ENCODE assay signal across 22 cellular contexts in the genomic region with DNA sequence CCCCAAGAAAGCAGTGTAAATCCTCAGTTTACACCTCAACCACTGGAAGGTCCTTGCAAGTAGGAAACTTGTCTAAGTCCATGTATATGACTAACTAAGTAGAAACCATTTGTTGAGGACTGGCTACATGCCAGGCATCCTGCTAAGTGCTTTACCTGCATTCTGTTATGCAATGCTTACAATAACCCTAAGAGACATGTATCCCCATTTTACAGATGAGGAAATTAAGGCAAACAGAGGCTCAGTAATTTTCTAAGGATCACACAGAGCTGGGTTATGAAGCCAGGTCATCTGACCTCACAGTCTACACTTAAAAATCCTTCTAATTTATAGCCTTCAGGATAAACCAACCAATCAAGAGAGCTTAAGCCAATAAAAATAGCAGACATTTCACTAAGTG. TPM values are rescaled to one million over a fixed set of nuclear protein-coding genes. Genes with fewer than 3 reads are reported as not detected.
A peak's percentile ranks its signal among the peaks of the same experiment; 100 is the strongest.
DNase-seq lines count a peak whose midpoint lies in the region; ATAC-seq, FAIRE-seq and TF ChIP-seq lines count a peak whose summit lies in the region.
"Had no signal": no experiment of that assay in that cellular context is flagged by ENCODE, and none has a peak within 500 bp of the region (broad histone marks: within the 10 kb centered on the region; RNA-seq: fewer than 3 reads in every experiment).

No MANE protein-coding gene starts in this region.

- no peak overlapping the region for H3K4me3 ChIP-seq in HepG2 (replicated peaks in 1 of 3; ENCODE audit: insufficient read depth in 1 of 3, low read depth in 2 of 3, low read length in 3 of 3)
- no peak overlapping the region for H3K4me3 ChIP-seq in right lobe of liver
- peak overlapping the region; percentile 92 for H3K4me3 ChIP-seq in OCI-LY1 (ENCODE audit: low read depth, low read length, poor library complexity, severe bottlenecking)
- H3K4me3 ChIP-seq in bronchial epithelial cell (ENCODE audit: low read depth, low read length) = no peak overlapping the region

- H3K79me2 ChIP-seq in HepG2 (ENCODE audit: insufficient read depth, low read length) = peaks cover 13% of the 10 kb centered on the region
- H3K79me2 ChIP-seq in OCI-LY1 (ENCODE audit: insufficient read depth, low read length) = peaks cover 16% of the 10 kb centered on the region

- H3K4me1 ChIP-seq in HepG2 (ENCODE audit: insufficient read depth, low read length) (peaks cover 42% of the 10 kb centered on the region), right lobe of liver (peaks cover 0 to 21% (median 0%) of the 10 kb centered on the region in 4 donors), OCI-LY1 (ENCODE audit: insufficient read depth, low read length, severe bottlenecking) (peaks cover 22% of the 10 kb centered on the region)

- intact Hi-C loops in HepG2 (cut with micrococcal nuclease; ENCODE audit: unreplicated experiment) = no loop called here
- intact Hi-C loops in right lobe of liver (cut with DNase I) = loop anchor here (5.0 to 10.0 kb wide), 3 partner anchors 37 to 187 kb away; no protein-coding TSS in a partner anchor

- TF ChIP-seq RAD21 in HepG2 (CRISPR knock-in tag; IDR thresholded peaks at IDR 0.05) = no peak

- H4K20me1 ChIP-seq in HepG2 (ENCODE audit: insufficient read depth, low read length) (no peaks in the 10 kb centered on the region), OCI-LY1 (ENCODE audit: insufficient read depth, low read length) (no peaks in the 10 kb centered on the region)

- no peak for TF ChIP-seq EP300 in HepG2 (IDR thresholded peaks at IDR 0.05; ENCODE audit: low read depth in 2 of 2, low read length in 2 of 2)
- TF ChIP-seq EP300 in HepG2 (CRISPR knock-in tag; IDR thresholded peaks at IDR 0.05; ENCODE audit: borderline replicate concordance) = no peak

- peak overlapping the region; percentile 23 to 72 for H3K27ac Mint-ChIP-seq in stimulated activated naive CD8-positive, alpha-beta T cell treated with anti-CD3 and anti-CD28 coated beads, Interleukin-15, amount 100 ng/mL, for 72 hours

- H3K9me3 ChIP-seq in HepG2 (ENCODE audit: low read length) (no peaks in the 10 kb centered on the region), right lobe of liver (no peaks in the 10 kb centered on the region), OCI-LY1 (ENCODE audit: low read length) (no peaks in the 10 kb centered on the region)
- H3K9me3 ChIP-seq: lower lobe of right lung had no signal

- ATAC-seq in HepG2 (no peak), right lobe of liver (no peak), HG03520 (IDR thresholded peaks at IDR 0.05; ENCODE audit: unreplicated experiment) (no peak)
- ATAC-seq in stimulated activated naive CD8-positive, alpha-beta T cell treated with anti-CD3 and anti-CD28 coated beads, Interleukin-15, amount 100 ng/mL, for 72 hours = no peak
- ATAC-seq: activated CD4-positive, CD25-positive, alpha-beta regulatory T cell treated with anti-CD3 and anti-CD28 coated beads, Interleukin-2, amount 50 U/mL, for 24 hours; lower lobe of right lung; naive thymus-derived CD8-positive, alpha-beta T cell had no signal

- DNase-seq in HepG2 (ENCODE audit: low spot score) = no peak
- no peak for DNase-seq in right lobe of liver
- peak; percentile 33 for DNase-seq in bronchial epithelial cell (ENCODE audit: low read depth)
- no peak for DNase-seq in stimulated activated naive CD8-positive, alpha-beta T cell treated with anti-CD3 and anti-CD28 coated beads, Interleukin-15, amount 100 ng/mL, for 72 hours
- no peak for DNase-seq in AG08396 (ENCODE audit: low spot score)
- DNase-seq in DMS153 (lab: John Stamatoyannopoulos, UW) = no peak
- DNase-seq: DMS79 treated with DMSO at 0.1 percent for 48 hours; lower lobe of right lung; naive thymus-derived CD8-positive, alpha-beta T cell; NCI-H2081 treated with DMSO at 0.1 percent for 48 hours; NCI-H524 treated with DMSO at 0.1 percent for 48 hours; retina had no signal

- peaks cover 0 to 5% of the 10 kb centered on the region in 2 experiments; a peak in 1 of 5 replicates for H3K27me3 ChIP-seq in HepG2 (ENCODE audit: control insufficient read depth in 1 of 2, insufficient read depth in 2 of 2, low read length in 2 of 2)
- no peaks in the 10 kb centered on the region for H3K27me3 ChIP-seq in right lobe of liver
- H3K27me3 ChIP-seq in OCI-LY1 (ENCODE audit: insufficient read depth, low read length) = no peaks in the 10 kb centered on the region
- H3K27me3 ChIP-seq in bronchial epithelial cell (ENCODE audit: control insufficient read depth, insufficient read depth, low read length) = no peaks in the 10 kb centered on the region

- no peaks in the 10 kb centered on the region for H3K9me2 ChIP-seq in OCI-LY1 (ENCODE audit: low read depth, low read length)

- POLR2A ChIA-PET in HepG2 (lab: Yijun Ruan, JAX) = interaction anchor here (1.4 to 5.2 kb wide), 2 partner anchors 14 to 36 kb away, joined by 6 to 42 read pairs; a partner anchor contains a TSS

- peak overlapping the region in 1 of 2 donors; percentile 97 for H3K4me3 Mint-ChIP-seq in stimulated activated naive CD8-positive, alpha-beta T cell treated with anti-CD3 and anti-CD28 coated beads, Interleukin-15, amount 100 ng/mL, for 72 hours

- TF ChIP-seq CTCF in HepG2 (CRISPR knock-in tag; IDR thresholded peaks at IDR 0.05) = no peak
- TF ChIP-seq CTCF in right lobe of liver (IDR thresholded peaks at IDR 0.05) = no peak
- TF ChIP-seq CTCF in OCI-LY1 (IDR thresholded peaks at IDR 0.05; ENCODE audit: low read length) = no peak
- TF ChIP-seq CTCF in bronchial epithelial cell (IDR thresholded peaks at IDR 0.05; ENCODE audit: insufficient read depth, low read length, severe bottlenecking) = no peak

- H3K4me2 ChIP-seq in HepG2 (ENCODE audit: low read depth, low read length) (no peak overlapping the region; the same call in 1 of the 2 replicates), OCI-LY1 (ENCODE audit: low read length) (peak overlapping the region; percentile 88)

- FAIRE-seq in HepG2 (lab: Jason Lieb, UNC) (no peak), bronchial epithelial cell (lab: Jason Lieb, UNC) (no peak)
- FAIRE-seq: astrocyte had no signal

- H3F3A ChIP-seq in OCI-LY1 (ENCODE audit: insufficient read depth, low read length) = no peaks in the 10 kb centered on the region; the same call in 1 of the 2 replicates

- CTCF ChIA-PET in HepG2 (lab: Yijun Ruan, JAX; ENCODE audit: low intra/inter-chr PET ratio, low total read pairs) = interaction anchor here (0.9 kb wide), 1 partner anchor 72 kb away, joined by 3 read pairs; no protein-coding TSS in a partner anchor

- peaks cover 0 to 5% of the 10 kb centered on the region in 2 experiments; a peak in 1 of 5 replicates for H3K36me3 ChIP-seq in HepG2 (replicated peaks in 1 of 2; ENCODE audit: control insufficient read depth in 1 of 2, insufficient read depth in 2 of 2, low read length in 2 of 2)
- H3K36me3 ChIP-seq in right lobe of liver = peaks cover 0 to 8% (median 0%) of the 10 kb centered on the region in 4 donors
- H3K36me3 ChIP-seq in OCI-LY1 (ENCODE audit: insufficient read depth, low read length) = peaks cover 35% of the 10 kb centered on the region
- H3K36me3 ChIP-seq in bronchial epithelial cell (ENCODE audit: control insufficient read depth, insufficient read depth, low read length) = peaks cover 2% of the 10 kb centered on the region

- H3K9me3 Mint-ChIP-seq in stimulated activated naive CD8-positive, alpha-beta T cell treated with anti-CD3 and anti-CD28 coated beads, Interleukin-15, amount 100 ng/mL, for 72 hours = no peaks in the 10 kb centered on the region
- H3K9me3 Mint-ChIP-seq: dendritic cell treated with granulocyte-macrophage colony-stimulating factor and Interleukin-4, amounts not matched to agents 40 ng/mL and 50 ng/mL, for 4 days; naive thymus-derived CD8-positive, alpha-beta T cell had no signal

- no peak overlapping the region for H3K9ac ChIP-seq in HepG2 (ENCODE audit: insufficient read depth, low read depth, low read length)
- H3K9ac ChIP-seq in OCI-LY1 (ENCODE audit: low read length) = peak overlapping the region; percentile 97

- H3K4me1 Mint-ChIP-seq in stimulated activated naive CD8-positive, alpha-beta T cell treated with anti-CD3 and anti-CD28 coated beads, Interleukin-15, amount 100 ng/mL, for 72 hours = peaks cover 49% of the 10 kb centered on the region

- H2AFZ ChIP-seq in HepG2 (ENCODE audit: low read length) (no peak overlapping the region), OCI-LY1 (ENCODE audit: low read length) (no peak overlapping the region)

- BruUV-seq in HepG2 (replicated peaks; lab: Mats Ljungman, UMichigan) = no TSS peak

- no peaks in the 10 kb centered on the region for H3K27me3 Mint-ChIP-seq in stimulated activated naive CD8-positive, alpha-beta T cell treated with anti-CD3 and anti-CD28 coated beads, Interleukin-15, amount 100 ng/mL, for 72 hours
- H3K27me3 Mint-ChIP-seq: dendritic cell treated with granulocyte-macrophage colony-stimulating factor and Interleukin-4, amounts not matched to agents 40 ng/mL and 50 ng/mL, for 4 days; naive thymus-derived CD8-positive, alpha-beta T cell had no signal

- TF ChIP-seq POLR2A in HepG2 (IDR thresholded peaks at IDR 0.05; ENCODE audit: insufficient read depth in 1 of 2, low read depth in 2 of 2, low read length in 2 of 2) (no peak), right lobe of liver (IDR thresholded peaks at IDR 0.05) (no peak)

- H3K27ac ChIP-seq in HepG2 (ENCODE audit: extremely low read length, insufficient read depth, low read length) (no peak overlapping the region), right lobe of liver (no peak overlapping the region), OCI-LY1 (ENCODE audit: low read depth, low read length, poor library complexity, severe bottlenecking) (no peak overlapping the region)

- in situ Hi-C loops in HepG2 (cut with HindIII; ENCODE audit: extremely low pct_ligation_motif_present, low pct_unique_long_range_greater_than_20kb) = loop anchor here (5.0 kb wide), 1 partner anchor 37 kb away; no protein-coding TSS in a partner anchor

RNA-seq across cellular contexts. Expression of a gene that starts 1.5 kb away (rescaled TPM):
- 82.2 and 103 TPM in 2 replicates for total RNA-seq in HepG2 (2016; rRNA removed; fragmentation: Illumina TruSeq; extraction: Trizol)
- total RNA-seq in HepG2 (2016; cell fraction: cytosol; rRNA removed; fragmentation: Illumina TruSeq; extraction: Trizol; ENCODE audit: low read depth) = 40.9 and 52.7 TPM in 2 replicates
- total RNA-seq in HepG2 (2016; cell fraction: insoluble cytoplasmic fraction; rRNA removed; fragmentation: Illumina TruSeq; extraction: Trizol) = 87.8 and 108 TPM in 2 replicates
- 48.0 and 65.2 TPM in 2 replicates for total RNA-seq in HepG2 (2016; cell fraction: membrane; rRNA removed; fragmentation: Illumina TruSeq; extraction: Trizol)
- total RNA-seq in HepG2 (2016; cell fraction: nucleus; rRNA removed; fragmentation: Illumina TruSeq; extraction: Trizol) = 27.4 and 31.3 TPM in 2 replicates
- polyA plus RNA-seq in HepG2 (2011; rRNA removed) = 56.3 and 67.8 TPM in 2 replicates
- 81.8 and 94.3 TPM in 2 replicates for polyA plus RNA-seq in HepG2 (2011; cell fraction: cytosol; rRNA removed)
- polyA plus RNA-seq in HepG2 (2011; cell fraction: nucleus; rRNA removed) = 18.2 and 20.2 TPM in 2 replicates
- 46.7 and 55.3 TPM in 2 replicates for polyA plus RNA-seq in HepG2 (2012)
- 53.7 and 66.6 TPM in 2 replicates for polyA plus RNA-seq in HepG2 (2016; cell fraction: cytosol; fragmentation: Illumina TruSeq; extraction: Trizol; ENCODE audit: low read depth)
- 106 and 130 TPM in 2 replicates for polyA plus RNA-seq in HepG2 (2016; cell fraction: insoluble cytoplasmic fraction; fragmentation: Illumina TruSeq; extraction: Trizol; ENCODE audit: low read depth)
- 52.5 and 68.9 TPM in 2 replicates for polyA plus RNA-seq in HepG2 (2016; cell fraction: membrane; fragmentation: Illumina TruSeq; extraction: Trizol; ENCODE audit: low read depth)
- 53.7 and 58.9 TPM in 2 replicates for polyA plus RNA-seq in HepG2 (2016; cell fraction: nucleus; fragmentation: Illumina TruSeq; extraction: Trizol; ENCODE audit: insufficient read depth, low read depth)
- 28.3 and 58.4 TPM in 2 replicates for polyA minus RNA-seq in HepG2 (2011; rRNA and poly(A)+ RNA removed; ENCODE audit: low replicate concordance)
- 7.7 and 8.8 TPM in 2 replicates for polyA minus RNA-seq in HepG2 (2011; cell fraction: cytosol; rRNA and poly(A)+ RNA removed)
- 11.8 and 13.6 TPM in 2 replicates for polyA minus RNA-seq in HepG2 (2011; cell fraction: nucleus; rRNA and poly(A)+ RNA removed)
- total RNA-seq in right lobe of liver = 10 to 100 TPM; 19.6 to 48.5 (median 39.0) TPM
- 71.2 and 86.9 TPM in 2 replicates for total RNA-seq in bronchial epithelial cell

RNA-seq across cellular contexts. Expression of a gene that starts 8.4 kb away (rescaled TPM):
- not detected in 2 replicates for total RNA-seq in HepG2 (2016; rRNA removed; fragmentation: Illumina TruSeq; extraction: Trizol)
- not detected in 2 replicates for total RNA-seq in HepG2 (2016; cell fraction: cytosol; rRNA removed; fragmentation: Illumina TruSeq; extraction: Trizol; ENCODE audit: low read depth)
- not detected in 2 replicates for total RNA-seq in HepG2 (2016; cell fraction: insoluble cytoplasmic fraction; rRNA removed; fragmentation: Illumina TruSeq; extraction: Trizol)
- not detected in 2 replicates for total RNA-seq in HepG2 (2016; cell fraction: membrane; rRNA removed; fragmentation: Illumina TruSeq; extraction: Trizol)
- not detected in 2 replicates for total RNA-seq in HepG2 (2016; cell fraction: nucleus; rRNA removed; fragmentation: Illumina TruSeq; extraction: Trizol)
- 0.04 TPM in 1 of 2 replicates, not detected in the other for polyA plus RNA-seq in HepG2 (2011; rRNA removed)
- not detected in 2 replicates for polyA plus RNA-seq in HepG2 (2011; cell fraction: cytosol; rRNA removed)
- not detected in 2 replicates for polyA plus RNA-seq in HepG2 (2011; cell fraction: nucleus; rRNA removed)
- polyA plus RNA-seq in HepG2 (2012) = not detected in 2 replicates
- not detected in 2 replicates for polyA plus RNA-seq in HepG2 (2016; cell fraction: cytosol; fragmentation: Illumina TruSeq; extraction: Trizol; ENCODE audit: low read depth)
- not detected in 2 replicates for polyA plus RNA-seq in HepG2 (2016; cell fraction: insoluble cytoplasmic fraction; fragmentation: Illumina TruSeq; extraction: Trizol; ENCODE audit: low read depth)
- not detected in 2 replicates for polyA plus RNA-seq in HepG2 (2016; cell fraction: membrane; fragmentation: Illumina TruSeq; extraction: Trizol; ENCODE audit: low read depth)
- polyA plus RNA-seq in HepG2 (2016; cell fraction: nucleus; fragmentation: Illumina TruSeq; extraction: Trizol; ENCODE audit: insufficient read depth, low read depth) = not detected in 2 replicates
- polyA minus RNA-seq in HepG2 (2011; rRNA and poly(A)+ RNA removed; ENCODE audit: low replicate concordance) = not detected in 2 replicates
- not detected in 2 replicates for polyA minus RNA-seq in HepG2 (2011; cell fraction: cytosol; rRNA and poly(A)+ RNA removed)
- polyA minus RNA-seq in HepG2 (2011; cell fraction: nucleus; rRNA and poly(A)+ RNA removed) = not detected in 2 replicates
- total RNA-seq in right lobe of liver = not detected
- total RNA-seq in bronchial epithelial cell = not detected in 2 replicates
- total RNA-seq: astrocyte; glomerular endothelial cell; HT-29; lower lobe of right lung; M059J; naive thymus-derived CD8-positive, alpha-beta T cell; temporal lobe had no signal
- polyA plus RNA-seq: BJ had no signal

RNA-seq across cellular contexts. Expression of a gene that starts 13.5 kb away (rescaled TPM):
- total RNA-seq in HepG2 (2016; rRNA removed; fragmentation: Illumina TruSeq; extraction: Trizol) = 40.0 and 72.3 TPM in 2 replicates
- 44.5 and 47.1 TPM in 2 replicates for total RNA-seq in HepG2 (2016; cell fraction: cytosol; rRNA removed; fragmentation: Illumina TruSeq; extraction: Trizol; ENCODE audit: low read depth)
- total RNA-seq in HepG2 (2016; cell fraction: insoluble cytoplasmic fraction; rRNA removed; fragmentation: Illumina TruSeq; extraction: Trizol) = 32.3 and 72.1 TPM in 2 replicates
- total RNA-seq in HepG2 (2016; cell fraction: membrane; rRNA removed; fragmentation: Illumina TruSeq; extraction: Trizol) = 63.3 and 69.6 TPM in 2 replicates
- 64.1 and 81.7 TPM in 2 replicates for total RNA-seq in HepG2 (2016; cell fraction: nucleus; rRNA removed; fragmentation: Illumina TruSeq; extraction: Trizol)
- 87.6 and 124 TPM in 2 replicates for polyA plus RNA-seq in HepG2 (2011; rRNA removed)
- 96.8 and 105 TPM in 2 replicates for polyA plus RNA-seq in HepG2 (2011; cell fraction: cytosol; rRNA removed)
- polyA plus RNA-seq in HepG2 (2011; cell fraction: nucleus; rRNA removed) = 190 and 210 TPM in 2 replicates
- 61.9 and 91.6 TPM in 2 replicates for polyA plus RNA-seq in HepG2 (2012)
- polyA plus RNA-seq in HepG2 (2016; cell fraction: cytosol; fragmentation: Illumina TruSeq; extraction: Trizol; ENCODE audit: low read depth) = 41.6 and 44.0 TPM in 2 replicates
- polyA plus RNA-seq in HepG2 (2016; cell fraction: insoluble cytoplasmic fraction; fragmentation: Illumina TruSeq; extraction: Trizol; ENCODE audit: low read depth) = 33.2 and 41.2 TPM in 2 replicates
- 58.0 and 63.5 TPM in 2 replicates for polyA plus RNA-seq in HepG2 (2016; cell fraction: membrane; fragmentation: Illumina TruSeq; extraction: Trizol; ENCODE audit: low read depth)
- 111 TPM in 2 replicates for polyA plus RNA-seq in HepG2 (2016; cell fraction: nucleus; fragmentation: Illumina TruSeq; extraction: Trizol; ENCODE audit: insufficient read depth, low read depth)
- polyA minus RNA-seq in HepG2 (2011; rRNA and poly(A)+ RNA removed; ENCODE audit: low replicate concordance) = 1.5 and 247 TPM in 2 replicates
- 58.2 and 68.6 TPM in 2 replicates for polyA minus RNA-seq in HepG2 (2011; cell fraction: cytosol; rRNA and poly(A)+ RNA removed)
- polyA minus RNA-seq in HepG2 (2011; cell fraction: nucleus; rRNA and poly(A)+ RNA removed) = 75.4 and 86.5 TPM in 2 replicates
- 100 to 1,000 TPM in 3 of 6 experiments, 10 to 100 TPM in 3; 38.9 to 173 (median 106) TPM for total RNA-seq in right lobe of liver
- 1.0 and 1.3 TPM in 2 replicates for total RNA-seq in bronchial epithelial cell

RNA-seq across cellular contexts. Expression of a gene that starts 38.5 kb away (rescaled TPM):
- total RNA-seq in HepG2 (2016; rRNA removed; fragmentation: Illumina TruSeq; extraction: Trizol) (30.3 and 37.6 TPM in 2 replicates), right lobe of liver (100 to 1,000 TPM in 1 of 6 experiments, 10 to 100 TPM in 5; 36.6 to 124 (median 58.6) TPM), bronchial epithelial cell (7.4 and 13.6 TPM in 2 replicates)
- 17.4 and 20.5 TPM in 2 replicates for total RNA-seq in HepG2 (2016; cell fraction: cytosol; rRNA removed; fragmentation: Illumina TruSeq; extraction: Trizol; ENCODE audit: low read depth)
- total RNA-seq in HepG2 (2016; cell fraction: insoluble cytoplasmic fraction; rRNA removed; fragmentation: Illumina TruSeq; extraction: Trizol) = 27.8 and 37.8 TPM in 2 replicates
- total RNA-seq in HepG2 (2016; cell fraction: membrane; rRNA removed; fragmentation: Illumina TruSeq; extraction: Trizol) = 26.3 and 29.3 TPM in 2 replicates
- 9.1 and 12.2 TPM in 2 replicates for total RNA-seq in HepG2 (2016; cell fraction: nucleus; rRNA removed; fragmentation: Illumina TruSeq; extraction: Trizol)
- polyA plus RNA-seq in HepG2 (2011; rRNA removed) = 30.4 and 38.3 TPM in 2 replicates
- polyA plus RNA-seq in HepG2 (2011; cell fraction: cytosol; rRNA removed) = 42.3 and 44.9 TPM in 2 replicates
- 12.0 and 15.7 TPM in 2 replicates for polyA plus RNA-seq in HepG2 (2011; cell fraction: nucleus; rRNA removed)
- polyA plus RNA-seq in HepG2 (2012) = 27.5 and 35.0 TPM in 2 replicates
- polyA plus RNA-seq in HepG2 (2016; cell fraction: cytosol; fragmentation: Illumina TruSeq; extraction: Trizol; ENCODE audit: low read depth) = 27.4 and 32.1 TPM in 2 replicates
- 54.7 and 56.6 TPM in 2 replicates for polyA plus RNA-seq in HepG2 (2016; cell fraction: insoluble cytoplasmic fraction; fragmentation: Illumina TruSeq; extraction: Trizol; ENCODE audit: low read depth)
- 33.1 and 34.4 TPM in 2 replicates for polyA plus RNA-seq in HepG2 (2016; cell fraction: membrane; fragmentation: Illumina TruSeq; extraction: Trizol; ENCODE audit: low read depth)
- polyA plus RNA-seq in HepG2 (2016; cell fraction: nucleus; fragmentation: Illumina TruSeq; extraction: Trizol; ENCODE audit: insufficient read depth, low read depth) = 19.0 and 19.8 TPM in 2 replicates
- 2.5 and 57.1 TPM in 2 replicates for polyA minus RNA-seq in HepG2 (2011; rRNA and poly(A)+ RNA removed; ENCODE audit: low replicate concordance)
- polyA minus RNA-seq in HepG2 (2011; cell fraction: cytosol; rRNA and poly(A)+ RNA removed) = 10.2 and 16.3 TPM in 2 replicates
- 3.5 and 6.6 TPM in 2 replicates for polyA minus RNA-seq in HepG2 (2011; cell fraction: nucleus; rRNA and poly(A)+ RNA removed)

Comparison
In these comparisons a context has a peak if more than half of its experiments do, and no peak if none do; other contexts are left out.
1. RNA of a gene that starts 13.5 kb away (total RNA-seq): 38.9 to 173 TPM in right lobe of liver and 32.3 to 81.7 TPM in HepG2; 1.0 to 1.3 TPM in bronchial epithelial cell; every median in the first group is over 10 times any median in the second.